ENCODE assay signal across 8 cellular contexts in genomic region chr9:127424669-127424986, GRCh38. TPM values are rescaled to one million over a fixed set of nuclear protein-coding genes. Genes with fewer than 3 reads are reported as not detected.
DNase-seq lines count a peak whose midpoint lies in the region; ATAC-seq and TF ChIP-seq lines count a peak whose summit lies in the region.

No MANE protein-coding gene starts in this region.

- H3K4me3 ChIP-seq in BLaER1 treated with 17β-estradiol and CSF1 and Interleukin-3, amounts not matched to agents 10 nM and 100 nM = peak overlapping the region; percentile 79 to 93 (median 87)
- H3K4me3 ChIP-seq in H7 (ENCODE audit: insufficient read depth, low read depth, low read length) = peak overlapping the region; percentile 87
- peak overlapping the region; percentile 99 for H3K4me3 ChIP-seq in colonic mucosa
- peak overlapping the region; percentile 88 to 96 for H3K4me3 ChIP-seq in muscle layer of duodenum (ENCODE audit: low read depth in 1 of 2, low read length in 2 of 2)

- no peaks in the 10 kb centered on the region for H3K27me3 ChIP-seq in BLaER1 treated with 17β-estradiol and CSF1 and Interleukin-3, amounts not matched to agents 10 nM and 100 nM
- H3K27me3 ChIP-seq in H7 (ENCODE audit: control insufficient read depth, insufficient read depth, low read length) = no peaks in the 10 kb centered on the region
- no peaks in the 10 kb centered on the region for H3K27me3 ChIP-seq in colonic mucosa
- no peaks in the 10 kb centered on the region for H3K27me3 ChIP-seq in muscle layer of duodenum (ENCODE audit: low read depth, low read length)

- H4K20me1 ChIP-seq in BLaER1 treated with 17β-estradiol and CSF1 and Interleukin-3, amounts not matched to agents 10 nM and 100 nM = peaks cover 5 to 49% (median 23%) of the 10 kb centered on the region in 11 experiments; a peak in 12 of 22 replicates

- DNase-seq in H7 (no peak), RPMI8226 (peak; percentile 60), colonic mucosa (no peak), NCI-H226 (no peak)

- intact Hi-C loops in colonic mucosa (cut with DNase I) = no loop called here

- no peak for TF ChIP-seq CTCF in colonic mucosa (IDR thresholded peaks at IDR 0.05)

- H3K36me3 ChIP-seq in BLaER1 treated with 17β-estradiol and CSF1 and Interleukin-3, amounts not matched to agents 10 nM and 100 nM = peaks cover 14 to 35% (median 24%) of the 10 kb centered on the region in 11 experiments
- H3K36me3 ChIP-seq in H7 (replicated peaks; ENCODE audit: control insufficient read depth, insufficient read depth, low read length) = peaks cover 3% of the 10 kb centered on the region; the same call in 1 of the 2 replicates
- no peaks in the 10 kb centered on the region for H3K36me3 ChIP-seq in colonic mucosa
- peaks cover 8 to 16% of the 10 kb centered on the region in 2 donors for H3K36me3 ChIP-seq in muscle layer of duodenum (ENCODE audit: control insufficient read depth in 1 of 2, insufficient read depth in 2 of 2, low read length in 2 of 2)

- peak overlapping the region; percentile 76 to 90 (median 84) for H3K27ac ChIP-seq in BLaER1 treated with 17β-estradiol and CSF1 and Interleukin-3, amounts not matched to agents 10 nM and 100 nM
- H3K27ac ChIP-seq in colonic mucosa (peak overlapping the region; percentile 95), muscle layer of duodenum (ENCODE audit: low read length) (peak overlapping the region; percentile 95)

- peaks cover 38 to 61% (median 40%) of the 10 kb centered on the region in 10 experiments for H3K4me1 ChIP-seq in BLaER1 treated with 17β-estradiol and CSF1 and Interleukin-3, amounts not matched to agents 10 nM and 100 nM
- H3K4me1 ChIP-seq in colonic mucosa = peaks cover 22% of the 10 kb centered on the region
- peaks cover 11 to 34% of the 10 kb centered on the region in 2 donors for H3K4me1 ChIP-seq in muscle layer of duodenum (ENCODE audit: control insufficient read depth in 1 of 2, insufficient read depth in 2 of 2, low read length in 2 of 2)

- H3K9ac ChIP-seq in BLaER1 treated with 17β-estradiol and CSF1 and Interleukin-3, amounts not matched to agents 10 nM and 100 nM = peak overlapping the region; percentile 83 to 91 (median 89)
- H3K9ac ChIP-seq in colonic mucosa (ENCODE audit: low read depth in 2 of 2, low read length in 2 of 2) = peak overlapping the region; percentile 89 to 90

- no peaks in the 10 kb centered on the region for H3K9me3 ChIP-seq in BLaER1 treated with 17β-estradiol and CSF1 and Interleukin-3, amounts not matched to agents 10 nM and 100 nM (replicated peaks in 1 of 11)
- H3K9me3 ChIP-seq in colonic mucosa (no peaks in the 10 kb centered on the region), muscle layer of duodenum (ENCODE audit: control insufficient read depth in 1 of 2, low read length in 2 of 2) (no peaks in the 10 kb centered on the region)

- H3K4me2 ChIP-seq in BLaER1 treated with 17β-estradiol and CSF1 and Interleukin-3, amounts not matched to agents 10 nM and 100 nM = peak overlapping the region; percentile 87 to 99 (median 97)

- ATAC-seq in GM19397 (IDR thresholded peaks at IDR 0.05; ENCODE audit: unreplicated experiment) (no peak), HG02759 (IDR thresholded peaks at IDR 0.05; ENCODE audit: unreplicated experiment) (no peak)

RNA-seq across cellular contexts. Expression of gene ZNF79, which starts 0.4 kb away (rescaled TPM):
- 5.3 and 6.5 TPM in 2 replicates for total RNA-seq in H7 (2014; rRNA removed; shearing (Covaris generic))
- 1 to 10 TPM; 5.8 to 6.4 TPM for total RNA-seq in colonic mucosa

RNA-seq across cellular contexts. Expression of gene RPL12, which starts 26.6 kb away (rescaled TPM):
- 2,182 and 2,219 TPM in 2 replicates for total RNA-seq in H7 (2014; rRNA removed; shearing (Covaris generic))
- total RNA-seq in colonic mucosa = 100 to 1,000 TPM; 916 to 973 TPM

RNA-seq across cellular contexts. Expression of gene LRSAM1, which starts 26.7 kb away (rescaled TPM):
- 15.8 and 18.5 TPM in 2 replicates for total RNA-seq in H7 (2014; rRNA removed; shearing (Covaris generic))
- total RNA-seq in colonic mucosa = 10 to 100 TPM; 14.7 to 15.6 TPM

RNA-seq across cellular contexts. Expression of gene SLC2A8, which starts 27.7 kb away (rescaled TPM):
- total RNA-seq in H7 (2014; rRNA removed; shearing (Covaris generic)) = 18.8 and 23.3 TPM in 2 replicates
- total RNA-seq in colonic mucosa = 10 to 100 TPM; 20.4 to 33.6 TPM
